Comparison of ENCODE assay signal across 8 cellular contexts in genomic region chr14:81164167-81164774, GRCh38. TPM values are rescaled to one million over a fixed set of nuclear protein-coding genes. Genes with fewer than 3 reads are reported as not detected.
A peak's percentile ranks its signal among the peaks of the same experiment; 100 is the strongest.
DNase-seq lines count a peak whose midpoint lies in the region; ATAC-seq and TF ChIP-seq lines count a peak whose summit lies in the region.

No MANE protein-coding gene starts in this region.

- no peak for TF ChIP-seq EP300 in stomach (IDR thresholded peaks at IDR 0.05)

- H3K9me3 ChIP-seq in CD4-positive, CD25-positive, alpha-beta regulatory T cell (ENCODE audit: control insufficient read depth in 2 of 2, low read length in 2 of 2), result no peaks in the 10 kb centered on the region
- H3K9me3 ChIP-seq in stomach, result no peaks in the 10 kb centered on the region

- peak in 2 of 3 donors; percentile 16 to 79 for DNase-seq in CD4-positive, CD25-positive, alpha-beta regulatory T cell
- peak; percentile 33 to 42 for DNase-seq in NCI-H1930 (lab: John Stamatoyannopoulos, UW)
- peak; percentile 77 for DNase-seq in T-helper 2 cell treated with Interferon-gamma antibody and Interleukin-4, amounts not matched to agents 5 μg/mL and 100 μg/mL, for 36 hours (ENCODE audit: low spot score)
- no peak for DNase-seq in chondrocyte (ENCODE audit: low spot score)
- peak; percentile 69 to 77 for DNase-seq in lung microvascular endothelial cell (ENCODE audit: low read depth in 2 of 2)
- peak; percentile 46 for DNase-seq in stomach

- 8 to 31% (median 11%) methylated on average over 1 of the region's 1 CpG for WGBS in stomach, 5 donors

- H3K4me3 Mint-ChIP-seq in CD4-positive, CD25-positive, alpha-beta regulatory T cell, result no peak overlapping the region
- no peak overlapping the region for H3K4me3 Mint-ChIP-seq in T-helper 2 cell treated with Interferon-gamma antibody and Interleukin-4, amounts not matched to agents 5 μg/mL and 100 μg/mL, for 36 hours
- no peak overlapping the region for H3K4me3 Mint-ChIP-seq in chondrocyte (ENCODE audit: unreplicated experiment)

- intact Hi-C loops in stomach (cut with DNase I; ENCODE audit: low total_unique reads), result loop anchor here (10.0 kb wide), 1 partner anchor 169 kb away; no protein-coding TSS in a partner anchor

- H3K36me3 Mint-ChIP-seq in CD4-positive, CD25-positive, alpha-beta regulatory T cell, result no peaks in the 10 kb centered on the region
- no peaks in the 10 kb centered on the region for H3K36me3 Mint-ChIP-seq in T-helper 2 cell treated with Interferon-gamma antibody and Interleukin-4, amounts not matched to agents 5 μg/mL and 100 μg/mL, for 36 hours (ENCODE audit: low read depth)
- no peaks in the 10 kb centered on the region for H3K36me3 Mint-ChIP-seq in chondrocyte (ENCODE audit: low read depth)

- peaks cover 8 to 13% (median 11%) of the 10 kb centered on the region in 4 donors for H3K4me1 Mint-ChIP-seq in CD4-positive, CD25-positive, alpha-beta regulatory T cell
- H3K4me1 Mint-ChIP-seq in T-helper 2 cell treated with Interferon-gamma antibody and Interleukin-4, amounts not matched to agents 5 μg/mL and 100 μg/mL, for 36 hours (ENCODE audit: low read depth), result peaks cover 19% of the 10 kb centered on the region
- H3K4me1 Mint-ChIP-seq in chondrocyte (ENCODE audit: low read depth), result peaks cover 4% of the 10 kb centered on the region

- peak; percentile 66 to 68 for ATAC-seq in CD4-positive, CD25-positive, alpha-beta regulatory T cell (ENCODE audit: low read depth in 2 of 2)
- ATAC-seq in GM18909 (IDR thresholded peaks at IDR 0.05; ENCODE audit: poor library complexity, unreplicated experiment) (peak; percentile 96), HG03064 (IDR thresholded peaks at IDR 0.05; ENCODE audit: low read depth, unreplicated experiment) (peak; percentile 86)

- TF ChIP-seq POLR2A in stomach (IDR thresholded peaks at IDR 0.05), result no peak

- peaks cover 5% of the 10 kb centered on the region for H3K4me1 ChIP-seq in CD4-positive, CD25-positive, alpha-beta regulatory T cell (ENCODE audit: control insufficient read depth, insufficient read depth, low read length, poor library complexity, severe bottlenecking)
- peaks cover 1 to 4% (median 3%) of the 10 kb centered on the region in 4 donors for H3K4me1 ChIP-seq in stomach

- H3K27ac Mint-ChIP-seq in CD4-positive, CD25-positive, alpha-beta regulatory T cell, result peak overlapping the region in 2 of 3 donors; percentile 60 to 65
- no peak overlapping the region for H3K27ac Mint-ChIP-seq in T-helper 2 cell treated with Interferon-gamma antibody and Interleukin-4, amounts not matched to agents 5 μg/mL and 100 μg/mL, for 36 hours
- no peak overlapping the region for H3K27ac Mint-ChIP-seq in chondrocyte (ENCODE audit: unreplicated experiment)

- no peaks in the 10 kb centered on the region for H3K27me3 Mint-ChIP-seq in CD4-positive, CD25-positive, alpha-beta regulatory T cell
- H3K27me3 Mint-ChIP-seq in T-helper 2 cell treated with Interferon-gamma antibody and Interleukin-4, amounts not matched to agents 5 μg/mL and 100 μg/mL, for 36 hours (ENCODE audit: low read depth), result no peaks in the 10 kb centered on the region
- H3K27me3 Mint-ChIP-seq in chondrocyte (ENCODE audit: low read depth), result no peaks in the 10 kb centered on the region

- H3K36me3 ChIP-seq in CD4-positive, CD25-positive, alpha-beta regulatory T cell (ENCODE audit: control insufficient read depth, insufficient read depth, low read length), result no peaks in the 10 kb centered on the region
- H3K36me3 ChIP-seq in stomach, result no peaks in the 10 kb centered on the region

- H3K27ac ChIP-seq in CD4-positive, CD25-positive, alpha-beta regulatory T cell (ENCODE audit: insufficient read depth, low read length, poor library complexity, severe bottlenecking), result no peak overlapping the region
- H3K27ac ChIP-seq in stomach, result no peak overlapping the region

- TF ChIP-seq CTCF in chondrocyte (IDR thresholded peaks at IDR 0.05) (peak; percentile 78), stomach (IDR thresholded peaks at IDR 0.05) (peak in 3 of 7 experiments; percentile 19 to 39 (median 26))

- H3K4me3 ChIP-seq in CD4-positive, CD25-positive, alpha-beta regulatory T cell (ENCODE audit: low read depth, low read length), result no peak overlapping the region
- no peak overlapping the region for H3K4me3 ChIP-seq in stomach

- H3K9me3 Mint-ChIP-seq in CD4-positive, CD25-positive, alpha-beta regulatory T cell, result no peaks in the 10 kb centered on the region
- no peaks in the 10 kb centered on the region for H3K9me3 Mint-ChIP-seq in T-helper 2 cell treated with Interferon-gamma antibody and Interleukin-4, amounts not matched to agents 5 μg/mL and 100 μg/mL, for 36 hours
- H3K9me3 Mint-ChIP-seq in chondrocyte (ENCODE audit: low read depth), result no peaks in the 10 kb centered on the region

- no peaks in the 10 kb centered on the region for H3K27me3 ChIP-seq in CD4-positive, CD25-positive, alpha-beta regulatory T cell (ENCODE audit: control insufficient read depth, insufficient read depth, low read length)
- no peaks in the 10 kb centered on the region for H3K27me3 ChIP-seq in stomach

RNA-seq across cellular contexts. Expression of gene GTF2A1, which starts 56.5 kb away (rescaled TPM):
- total RNA-seq in CD4-positive, CD25-positive, alpha-beta regulatory T cell, result 26.2 TPM
- polyA plus RNA-seq in CD4-positive, CD25-positive, alpha-beta regulatory T cell, result 1 to 10 TPM; 6.9 to 9.7 (median 8.0) TPM
- total RNA-seq in chondrocyte (38.6 to 43.0 TPM (median 42.4 TPM) in 3 replicates), lung microvascular endothelial cell (23.8 and 44.8 TPM in 2 replicates), stomach (10 to 100 TPM in 3 of 5 donors, 1 to 10 TPM in 2; 2.0 to 73.5 (median 10.7) TPM)
- polyA plus RNA-seq in stomach, result 1 to 10 TPM; 4.7 to 7.9 (median 5.4) TPM

Comparison
In these comparisons a context has a peak if more than half of its experiments do, and no peak if none do; other contexts are left out.
1. H3K27ac Mint-ChIP-seq: peak in CD4-positive, CD25-positive, alpha-beta regulatory T cell (2 of 3); none in T-helper 2 cell treated with Interferon-gamma antibody and Interleukin-4, amounts not matched to agents 5 μg/mL and 100 μg/mL, for 36 hours (single experiment) and chondrocyte (single experiment).
2. Peak in every context shown above with its lines, with median percentiles within 50 percentile points of each other: ATAC-seq.